In genomic region chr7:74890158-74891123, GRCh38 we compare ENCODE assay signal across 8 cellular contexts. TPM values are rescaled to one million over a fixed set of nuclear protein-coding genes. Genes with fewer than 3 reads are reported as not detected.
DNase-seq lines count a peak whose midpoint lies in the region; ATAC-seq and TF ChIP-seq lines count a peak whose summit lies in the region.
"Not testable (repeated sequence)": the region's sequence is repeated elsewhere in the genome, so short reads cannot be mapped to it uniquely, and the experiment has no call there.

No MANE protein-coding gene starts in this region.

- H3K4me3 ChIP-seq in GM12875 (ENCODE audit: low read depth, low read length) (peak overlapping the region; percentile 60), testis (peak overlapping the region; percentile 52 to 70)

- H3K27ac ChIP-seq in testis: peak overlapping the region; percentile 78 to 86

- WGBS in testis, 2 donors: 1% methylated on average over 38 of the region's 84 CpGs; no CpG with 5 or more reads in 1 of the 2 donors

- ATAC-seq in HG02973 (IDR thresholded peaks at IDR 0.05; ENCODE audit: unreplicated experiment) (peak; percentile 46), left cardiac atrium (peak; percentile 92 to 95)

- DNase-seq in NCI-H2107 treated with DMSO at 0.1 percent for 48 hours (lab: John Stamatoyannopoulos, UW; ENCODE audit: unreplicated experiment) (peak; percentile 41), T-helper 22 cell (ENCODE audit: low read depth) (peak; percentile 76), anterior cingulate cortex (lab: John Stamatoyannopoulos, UW) (peak in 53 of 58 donors; percentile 13 to 89 (median 70)), left cardiac atrium (peak; percentile 91), posterior vena cava (ENCODE audit: low spot score) (peak; percentile 95), testis (peak; percentile 92)

- H3K9me3 ChIP-seq in testis: not testable (repeated sequence)

- H3K4me1 ChIP-seq in testis: not testable (repeated sequence)

- intact Hi-C loops in left cardiac atrium (cut with DNase I); posterior vena cava (cut with DNase I); testis (cut with DNase I; ENCODE audit: low total_unique reads): not testable (repeated sequence)

- H3K27me3 ChIP-seq in testis: not testable (repeated sequence)

- TF ChIP-seq CTCF in GM12875 (IDR thresholded peaks at IDR 0.05; ENCODE audit: borderline replicate concordance, insufficient read depth, low read depth, low read length); testis (IDR thresholded peaks at IDR 0.05): not testable (repeated sequence)

- H3K36me3 ChIP-seq in testis (ENCODE audit: low read depth, missing control alignments): not testable (repeated sequence)

- not testable (repeated sequence) for TF ChIP-seq POLR2A in testis (IDR thresholded peaks at IDR 0.05)

RNA-seq across cellular contexts. Expression of gene GTF2IRD2, which starts 39.0 kb away (rescaled TPM):
- total RNA-seq in left cardiac atrium (10 to 100 TPM in 1 of 2 donors, 1 to 10 TPM in 1; 9.1 to 19.1 TPM), posterior vena cava (10 to 100 TPM; 18.9 to 22.4 TPM), testis (10 to 100 TPM; 27.9 to 28.8 TPM)
- 10.4 TPM for polyA plus RNA-seq in testis (ENCODE audit: insufficient read depth, low read depth, low replicate concordance)

Comparison
In these comparisons a context has a peak if more than half of its experiments do, and no peak if none do; other contexts are left out.
1. Peak in every context shown above with its lines: DNase-seq, ATAC-seq, H3K4me3 ChIP-seq and H3K27ac ChIP-seq.
2. DNase-seq: peak in every context shown above with its lines; median percentile 95 in posterior vena cava; 92 in testis; 91 in left cardiac atrium; 76 in T-helper 22 cell; 70 in anterior cingulate cortex; 41 in NCI-H2107 treated with DMSO at 0.1 percent for 48 hours.